13 cellular contexts compared by ENCODE assay signal in genomic region chr10:67225226-67225625, GRCh38.
DNase-seq lines count a peak whose midpoint lies in the region; ATAC-seq, FAIRE-seq and TF ChIP-seq lines count a peak whose summit lies in the region.
"Had no signal": no experiment of that assay in that cellular context is flagged by ENCODE, and none has a peak within 500 bp of the region (broad histone marks: within the 10 kb centered on the region; RNA-seq: fewer than 3 reads in every experiment).

No MANE protein-coding gene starts in this region.

- H3K4me1 Mint-ChIP-seq in H9: peaks cover 7 to 9% of the 10 kb centered on the region in 2 experiments
- H3K4me1 Mint-ChIP-seq: CD8-positive, alpha-beta memory T cell had no signal

- H4K91ac ChIP-seq in H9 (ENCODE audit: insufficient read length, low read depth, low read length): no peak overlapping the region

- H2AFZ ChIP-seq in GM12878 (ENCODE audit: control insufficient read depth, low read depth, low read length): no peak overlapping the region
- no peak overlapping the region for H2AFZ ChIP-seq in H9 (ENCODE audit: low read length)
- no peak overlapping the region for H2AFZ ChIP-seq in osteoblast (ENCODE audit: low read length)

- peak; percentile 1 for DNase-seq in Jurkat, Clone E6-1 (ENCODE audit: low read depth, low spot score)
- DNase-seq in NAMALWA (ENCODE audit: low spot score): peak; percentile 3
- no peak for DNase-seq in GM12878 (ENCODE audit: low read depth, low spot score)
- DNase-seq in H9: no peak
- no peak for DNase-seq in osteoblast (ENCODE audit: insufficient read length, low spot score, missing footprints)
- DNase-seq: BE2C; Caco-2; CD8-positive, alpha-beta memory T cell; GF-D8 had no signal

- no peak for TF ChIP-seq RAD21 in GM12878 (IDR thresholded peaks at IDR 0.05; ENCODE audit: insufficient read depth, low read depth, low read length)

- H3K36me3 Mint-ChIP-seq in H9 (ENCODE audit: insufficient read depth in 1 of 3, low read depth in 3 of 3): peaks cover 0 to 26% (median 0%) of the 10 kb centered on the region in 3 experiments; a peak in 6 of 7 replicates
- H3K36me3 Mint-ChIP-seq: CD8-positive, alpha-beta memory T cell had no signal

- SMC1A ChIA-PET in GM12878 (lab: Charles Lee; ENCODE audit: uncharacterized antibody, unreplicated experiment): interaction anchor here (1.0 to 1.8 kb wide), 3 partner anchors 9 to 14 kb away, joined by 3 to 9 read pairs (median 5); no protein-coding TSS in a partner anchor

- H3K14ac ChIP-seq in H9 (ENCODE audit: insufficient read depth, low read length): no peak overlapping the region

- H3T11ph ChIP-seq in H9 (ENCODE audit: low read length): no peak overlapping the region

- H2AK5ac ChIP-seq in H9 (ENCODE audit: insufficient read length, low read length): no peak overlapping the region

- no peak overlapping the region for H2BK20ac ChIP-seq in H9 (ENCODE audit: low read depth, low read length, poor library complexity, severe bottlenecking)

- peaks cover 10 to 13% of the 10 kb centered on the region in 2 experiments for H3K9me3 Mint-ChIP-seq in H9

- H2BK12ac ChIP-seq in H9 (ENCODE audit: insufficient read length, low read depth, low read length): no peak overlapping the region

- peak overlapping the region; percentile 26 to 77 (median 63) for H3K4me2 ChIP-seq in BLaER1 treated with 17β-estradiol and CSF1 and Interleukin-3, amounts not matched to agents 10 nM and 100 nM
- H3K4me2 ChIP-seq in GM12878 (ENCODE audit: control insufficient read depth, insufficient read depth) (no peak overlapping the region), H9 (ENCODE audit: insufficient read depth, insufficient read length, low read length) (no peak overlapping the region), osteoblast (ENCODE audit: insufficient read depth, low read length) (no peak overlapping the region)
- H3K4me2 ChIP-seq: A549 had no signal

- H3K27ac ChIP-seq in BLaER1 treated with 17β-estradiol and CSF1 and Interleukin-3, amounts not matched to agents 10 nM and 100 nM: no peak overlapping the region
- H3K27ac ChIP-seq in GM12878 (ENCODE audit: control insufficient read depth, insufficient read depth) (no peak overlapping the region), H9 (ENCODE audit: insufficient read length, low read depth, low read length) (no peak overlapping the region), osteoblast (ENCODE audit: low read depth, low read length) (no peak overlapping the region)
- H3K27ac ChIP-seq: A549 had no signal

- H3K79me2 ChIP-seq in GM12878 (ENCODE audit: control insufficient read depth, insufficient read depth, low read length) (no peaks in the 10 kb centered on the region), H9 (ENCODE audit: insufficient read depth, low read length) (no peaks in the 10 kb centered on the region), osteoblast (ENCODE audit: insufficient read depth, low read length) (no peaks in the 10 kb centered on the region)

- in situ Hi-C loops in GM12878 (cut with MboI): no loop called here

- no peaks in the 10 kb centered on the region for H3K27me3 ChIP-seq in BLaER1 treated with 17β-estradiol and CSF1 and Interleukin-3, amounts not matched to agents 10 nM and 100 nM
- H3K27me3 ChIP-seq in GM12878 (replicated peaks in 1 of 2; ENCODE audit: control insufficient read depth in 2 of 2, insufficient read depth in 2 of 2, low read length in 1 of 2) (no peaks in the 10 kb centered on the region), H9 (ENCODE audit: insufficient read depth, low read length) (no peaks in the 10 kb centered on the region), osteoblast (ENCODE audit: insufficient read depth, low read length) (no peaks in the 10 kb centered on the region)

- POLR2A ChIA-PET in GM12878 (lab: Charles Lee): interaction anchor here (0.6 kb wide), 1 partner anchor 396 kb away, joined by 3 read pairs; no protein-coding TSS in a partner anchor

- H3K9ac ChIP-seq in BLaER1 treated with 17β-estradiol and CSF1 and Interleukin-3, amounts not matched to agents 10 nM and 100 nM: no peak overlapping the region
- H3K9ac ChIP-seq in GM12878 (ENCODE audit: control insufficient read depth, insufficient read depth, low read length): no peak overlapping the region
- H3K9ac ChIP-seq in H9 (ENCODE audit: extremely low read depth, insufficient read length, low read length): no peak overlapping the region

- no peak overlapping the region for H4K5ac ChIP-seq in H9 (ENCODE audit: insufficient read length, low read depth, low read length)

- no peak overlapping the region for H3K4me3 Mint-ChIP-seq in H9
- H3K4me3 Mint-ChIP-seq: CD8-positive, alpha-beta memory T cell had no signal

- TF ChIP-seq EP300 in GM12878 (IDR thresholded peaks at IDR 0.05; ENCODE audit: borderline replicate concordance in 1 of 2, control insufficient read depth in 1 of 2, low read depth in 2 of 2, low read length in 2 of 2): no peak

- H3K27ac Mint-ChIP-seq in H9: no peak overlapping the region; a peak in 1 of 7 replicates
- H3K27ac Mint-ChIP-seq: CD8-positive, alpha-beta memory T cell had no signal

- ATAC-seq in GM12878 (peak; percentile 34; the same call in 1 of the 3 replicates), HG03045 (IDR thresholded peaks at IDR 0.05; ENCODE audit: unreplicated experiment) (no peak)
- ATAC-seq: A549, K562 had no signal

- CTCF ChIA-PET in GM12878 (lab: Yijun Ruan, JAX): interaction anchor here (0.6 to 0.7 kb wide), 3 partner anchors 8 to 296 kb away, joined by 3 read pairs; no protein-coding TSS in a partner anchor

- no peak overlapping the region for H2BK15ac ChIP-seq in H9 (ENCODE audit: low read depth, low read length)

- H3K23me2 ChIP-seq in H9 (ENCODE audit: insufficient read length, low read depth, low read length, poor library complexity, severe bottlenecking): no peaks in the 10 kb centered on the region

- no peak for TF ChIP-seq POLR2A in GM12878 (IDR thresholded peaks at IDR 0.05; ENCODE audit: low read depth, low read length)

- 1% methylated on average over 4 of the region's 4 CpGs for WGBS in GM12878 (ENCODE audit: insufficient coverage, insufficient replicate concordance, low lambda C conversion rate, missing lambda C conversion rate)
- WGBS in H9 (ENCODE audit: extremely low coverage, insufficient read length, low lambda C conversion rate): no CpG with 5 or more reads among the region's 4 CpGs

- H2BK5ac ChIP-seq in H9 (ENCODE audit: insufficient read length, low read length): no peak overlapping the region

- no peaks in the 10 kb centered on the region; a peak in 2 of 22 replicates for H3K9me3 ChIP-seq in BLaER1 treated with 17β-estradiol and CSF1 and Interleukin-3, amounts not matched to agents 10 nM and 100 nM (replicated peaks in 1 of 11)
- H3K9me3 ChIP-seq in GM12878 (replicated peaks; ENCODE audit: control insufficient read depth, insufficient read depth, low read length): no peaks in the 10 kb centered on the region
- no peaks in the 10 kb centered on the region for H3K9me3 ChIP-seq in H9 (ENCODE audit: control insufficient read depth, low read depth, low read length)
- no peaks in the 10 kb centered on the region for H3K9me3 ChIP-seq in osteoblast (ENCODE audit: low read depth, low read length)
- H3K9me3 ChIP-seq: A549, BE2C had no signal

- H3K4me3 ChIP-seq in BLaER1 treated with 17β-estradiol and CSF1 and Interleukin-3, amounts not matched to agents 10 nM and 100 nM: no peak overlapping the region
- H3K4me3 ChIP-seq in Jurkat, Clone E6-1 (ENCODE audit: low read length): no peak overlapping the region
- no peak overlapping the region for H3K4me3 ChIP-seq in GM12878
- H3K4me3 ChIP-seq in osteoblast (ENCODE audit: insufficient read depth, low read length): no peak overlapping the region
- H3K4me3 ChIP-seq: A549, K562 had no signal

- no TSS peak for BruUV-seq in GM12878 (replicated peaks; lab: Mats Ljungman, UMichigan)

- H3K36me3 ChIP-seq in BLaER1 treated with 17β-estradiol and CSF1 and Interleukin-3, amounts not matched to agents 10 nM and 100 nM: no peaks in the 10 kb centered on the region
- H3K36me3 ChIP-seq in GM12878 (ENCODE audit: control insufficient read depth in 2 of 2, insufficient read depth in 2 of 2, low read length in 1 of 2) (no peaks in the 10 kb centered on the region), osteoblast (ENCODE audit: insufficient read depth, low read length) (no peaks in the 10 kb centered on the region)
- H3K36me3 ChIP-seq: BE2C had no signal

- no peaks in the 10 kb centered on the region for H4K20me1 ChIP-seq in BLaER1 treated with 17β-estradiol and CSF1 and Interleukin-3, amounts not matched to agents 10 nM and 100 nM
- H4K20me1 ChIP-seq in GM12878 (ENCODE audit: control insufficient read depth, insufficient read depth): no peaks in the 10 kb centered on the region
- no peaks in the 10 kb centered on the region for H4K20me1 ChIP-seq in H9 (ENCODE audit: control insufficient read depth, insufficient read depth, insufficient read length)
- H4K20me1 ChIP-seq in osteoblast (ENCODE audit: insufficient read depth, low read length): no peaks in the 10 kb centered on the region

- H3K18ac ChIP-seq in H9 (ENCODE audit: insufficient read length, low read depth, low read length): no peak overlapping the region

- no peak overlapping the region for H3K56ac ChIP-seq in H9 (ENCODE audit: insufficient read length, low read depth, low read length)

- H3K27me3 Mint-ChIP-seq in H9 (ENCODE audit: low read depth): peaks cover 3% of the 10 kb centered on the region; the same call in 1 of the 2 replicates

- H3K4ac ChIP-seq in H9 (ENCODE audit: low read depth, low read length): no peak overlapping the region

- intact Hi-C loops in GM12878 (cut with micrococcal nuclease; ENCODE audit: unreplicated experiment): no loop called here

- no peak overlapping the region for H3K23ac ChIP-seq in H9 (ENCODE audit: insufficient read length, low read depth, low read length)

- no peak for FAIRE-seq in GM12878 (lab: Jason Lieb, UNC)
- FAIRE-seq: A549, K562 had no signal

- H2BK120ac ChIP-seq in H9 (ENCODE audit: low read depth, low read length, poor library complexity, severe bottlenecking): no peak overlapping the region

- H4K8ac ChIP-seq in H9 (replicated peaks; ENCODE audit: insufficient read length, low read depth, low read length): no peak overlapping the region

- TF ChIP-seq CTCF in GM12878 (IDR thresholded peaks at IDR 0.05 in 2 of 3, conservative IDR thresholded peaks at IDR 0.05 in 1 of 3; ENCODE audit: control insufficient read depth in 2 of 3, extremely low read depth in 1 of 3, insufficient read depth in 1 of 3, low read depth in 3 of 3, low read length in 3 of 3): no peak
- TF ChIP-seq CTCF in H9 (conservative IDR thresholded peaks at IDR 0.05): no peak
- no peak for TF ChIP-seq CTCF in osteoblast (IDR thresholded peaks at IDR 0.05; ENCODE audit: extremely low read depth, low read depth, low read length)

- H3K79me1 ChIP-seq in H9 (ENCODE audit: insufficient read depth, low read depth, low read length, poor library complexity, severe bottlenecking): no peaks in the 10 kb centered on the region

- RAD21 ChIA-PET in GM12878 (lab: Charles Lee; ENCODE audit: unreplicated experiment): no interaction called here

- H3K4me1 ChIP-seq in BLaER1 treated with 17β-estradiol and CSF1 and Interleukin-3, amounts not matched to agents 10 nM and 100 nM: peaks cover 8 to 23% (median 11%) of the 10 kb centered on the region in 10 experiments; a peak in 18 of 20 replicates
- H3K4me1 ChIP-seq in GM12878 (ENCODE audit: control insufficient read depth, insufficient read depth, low read length) (no peaks in the 10 kb centered on the region), H9 (ENCODE audit: insufficient read depth, low read length) (no peaks in the 10 kb centered on the region), osteoblast (ENCODE audit: insufficient read depth, low read length) (no peaks in the 10 kb centered on the region)
- H3K4me1 ChIP-seq: A549, BE2C, Caco-2 had no signal

Comparison
In these comparisons a context has a peak if more than half of its experiments do, and no peak if none do; other contexts are left out.
1. H3K4me2 ChIP-seq: peak in BLaER1 treated with 17β-estradiol and CSF1 and Interleukin-3, amounts not matched to agents 10 nM and 100 nM (11 of 11); none in GM12878 (single experiment), H9 (single experiment) and osteoblast (single experiment).
2. DNase-seq: peak in Jurkat, Clone E6-1 (single experiment) and NAMALWA (single experiment); none in GM12878 (single experiment), H9 (single experiment) and osteoblast (single experiment).